9 cellular contexts compared by ENCODE assay signal in genomic region chr3:22922317-22922716, GRCh38.
DNase-seq lines count a peak whose midpoint lies in the region; ATAC-seq, FAIRE-seq and TF ChIP-seq lines count a peak whose summit lies in the region.
"Had no signal": no experiment of that assay in that cellular context is flagged by ENCODE, and none has a peak within 500 bp of the region (broad histone marks: within the 10 kb centered on the region; RNA-seq: fewer than 3 reads in every experiment).

No MANE protein-coding gene starts in this region.

- intact Hi-C loops in left ventricle myocardium superior (cut with micrococcal nuclease): no loop called here

- POLR2A ChIA-PET in activated CD8-positive, alpha-beta T cell treated with anti-CD3 and anti-CD28 coated beads, Interleukin-2, amount 10 ng/mL, durations not matched to agents 7 days and 5 days (lab: Charles Lee): no interaction called here

- H3K36me3 ChIP-seq in bronchial epithelial cell (ENCODE audit: control insufficient read depth, insufficient read depth, low read length): no peaks in the 10 kb centered on the region

- no peak overlapping the region for H3K27ac Mint-ChIP-seq in activated CD8-positive, alpha-beta T cell treated with anti-CD3 and anti-CD28 coated beads, Interleukin-2, amount 10 ng/mL, durations not matched to agents 7 days and 5 days
- H3K27ac Mint-ChIP-seq: activated T-cell treated with anti-CD3 and anti-CD28 coated beads, Interleukin-2, amount 50 U/mL, for 72 hours had no signal

- no peaks in the 10 kb centered on the region for H3K4me1 Mint-ChIP-seq in activated CD8-positive, alpha-beta T cell treated with anti-CD3 and anti-CD28 coated beads, Interleukin-2, amount 10 ng/mL, durations not matched to agents 7 days and 5 days (ENCODE audit: low read depth)

- H3K4me3 Mint-ChIP-seq in activated CD8-positive, alpha-beta T cell treated with anti-CD3 and anti-CD28 coated beads, Interleukin-2, amount 10 ng/mL, durations not matched to agents 7 days and 5 days: no peak overlapping the region
- H3K4me3 Mint-ChIP-seq: activated T-cell treated with anti-CD3 and anti-CD28 coated beads, Interleukin-2, amount 50 U/mL, for 72 hours had no signal

- H3K4me3 ChIP-seq in bronchial epithelial cell (ENCODE audit: low read depth, low read length): no peak overlapping the region

- ATAC-seq in HG03457 (IDR thresholded peaks at IDR 0.05; ENCODE audit: unreplicated experiment) (peak; percentile 65), left ventricle myocardium superior (no peak)
- ATAC-seq in activated CD8-positive, alpha-beta T cell treated with anti-CD3 and anti-CD28 coated beads, Interleukin-2, amount 10 ng/mL, durations not matched to agents 7 days and 5 days: no peak
- ATAC-seq: activated T-cell treated with anti-CD3 and anti-CD28 coated beads, Interleukin-2, amount 50 U/mL, for 72 hours had no signal

- H3K36me3 Mint-ChIP-seq in activated CD8-positive, alpha-beta T cell treated with anti-CD3 and anti-CD28 coated beads, Interleukin-2, amount 10 ng/mL, durations not matched to agents 7 days and 5 days (ENCODE audit: low read depth): no peaks in the 10 kb centered on the region

- no peaks in the 10 kb centered on the region for H3K27me3 ChIP-seq in bronchial epithelial cell (ENCODE audit: control insufficient read depth, insufficient read depth, low read length)

- DNase-seq in NCI-H345 (lab: John Stamatoyannopoulos, UW) (peak; percentile 6), NCI-H345 treated with DMSO at 0.1 percent for 48 hours (lab: John Stamatoyannopoulos, UW; ENCODE audit: unreplicated experiment) (no peak), bronchial epithelial cell (ENCODE audit: low read depth) (peak; percentile 46), renal cortical epithelial cell (ENCODE audit: low read depth) (peak; percentile 31), left ventricle myocardium superior (no peak)
- DNase-seq in activated CD8-positive, alpha-beta T cell treated with anti-CD3 and anti-CD28 coated beads, Interleukin-2, amount 10 ng/mL, durations not matched to agents 7 days and 5 days: no peak
- DNase-seq in activated CD8-positive, alpha-beta memory T cell treated with anti-CD3 and anti-CD28 coated beads, Interleukin-2, amount 50 U/mL, for 48 hours: no peak
- DNase-seq: activated T-cell treated with anti-CD3 and anti-CD28 coated beads, Interleukin-2, amount 50 U/mL, for 72 hours had no signal

- H3K27me3 Mint-ChIP-seq in activated CD8-positive, alpha-beta T cell treated with anti-CD3 and anti-CD28 coated beads, Interleukin-2, amount 10 ng/mL, durations not matched to agents 7 days and 5 days (ENCODE audit: low read depth): no peaks in the 10 kb centered on the region

- H3K9me3 Mint-ChIP-seq in activated CD8-positive, alpha-beta T cell treated with anti-CD3 and anti-CD28 coated beads, Interleukin-2, amount 10 ng/mL, durations not matched to agents 7 days and 5 days (ENCODE audit: insufficient read depth): no peaks in the 10 kb centered on the region

- TF ChIP-seq CTCF in bronchial epithelial cell (IDR thresholded peaks at IDR 0.05; ENCODE audit: insufficient read depth, low read length, severe bottlenecking): peak; percentile 7

- CTCF ChIA-PET in activated CD8-positive, alpha-beta T cell treated with anti-CD3 and anti-CD28 coated beads, Interleukin-2, amount 10 ng/mL, durations not matched to agents 7 days and 5 days (lab: Charles Lee): interaction anchor here (0.6 kb wide), 1 partner anchor 34 kb away, joined by 3 read pairs; no protein-coding TSS in a partner anchor

- FAIRE-seq in bronchial epithelial cell (lab: Jason Lieb, UNC): no peak

Comparison
In these comparisons a context has a peak if more than half of its experiments do, and no peak if none do; other contexts are left out.
1. DNase-seq: peak in NCI-H345 (single experiment), bronchial epithelial cell (single experiment) and renal cortical epithelial cell (single experiment); none in NCI-H345 treated with DMSO at 0.1 percent for 48 hours (single experiment), activated CD8-positive, alpha-beta T cell treated with anti-CD3 and anti-CD28 coated beads, Interleukin-2, amount 10 ng/mL, durations not matched to agents 7 days and 5 days (single experiment), activated CD8-positive, alpha-beta memory T cell treated with anti-CD3 and anti-CD28 coated beads, Interleukin-2, amount 50 U/mL, for 48 hours (single experiment) and left ventricle myocardium superior (single experiment).